Comparison of ENCODE assay signal across 1 cellular context in genomic region chr1:44783697-44784093, GRCh38.
TF ChIP-seq lines count a peak whose summit lies in the region.

No MANE protein-coding gene starts in this region.

TF ChIP-seq in GM12878, 131 proteins besides CTCF, POLR2A, EP300 and RAD21:
- TF ChIP-seq RBBP5 (conservative IDR thresholded peaks at IDR 0.05) (no peak), TCF3 (IDR thresholded peaks at IDR 0.05; ENCODE audit: borderline replicate concordance, insufficient read depth, low read depth, low read length) (no peak), POLR2AphosphoS2 (IDR thresholded peaks at IDR 0.05; ENCODE audit: low read depth, low read length) (no peak; the same call in 1 of the 2 replicates), ZNF687 (IDR thresholded peaks at IDR 0.05) (no peak), SUPT20H (IDR thresholded peaks at IDR 0.05; ENCODE audit: borderline replicate concordance, control insufficient read depth, low read depth, low read length) (no peak)
- TF ChIP-seq, protein P1, sequence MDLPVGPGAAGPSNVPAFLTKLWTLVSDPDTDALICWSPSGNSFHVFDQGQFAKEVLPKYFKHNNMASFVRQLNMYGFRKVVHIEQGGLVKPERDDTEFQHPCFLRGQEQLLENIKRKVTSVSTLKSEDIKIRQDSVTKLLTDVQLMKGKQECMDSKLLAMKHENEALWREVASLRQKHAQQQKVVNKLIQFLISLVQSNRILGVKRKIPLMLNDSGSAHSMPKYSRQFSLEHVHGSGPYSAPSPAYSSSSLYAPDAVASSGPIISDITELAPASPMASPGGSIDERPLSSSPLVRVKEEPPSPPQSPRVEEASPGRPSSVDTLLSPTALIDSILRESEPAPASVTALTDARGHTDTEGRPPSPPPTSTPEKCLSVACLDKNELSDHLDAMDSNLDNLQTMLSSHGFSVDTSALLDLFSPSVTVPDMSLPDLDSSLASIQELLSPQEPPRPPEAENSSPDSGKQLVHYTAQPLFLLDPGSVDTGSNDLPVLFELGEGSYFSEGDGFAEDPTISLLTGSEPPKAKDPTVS (IDR thresholded peaks at IDR 0.05; ENCODE audit: low read depth, low read length), result no peak
- TF ChIP-seq, protein P2, sequence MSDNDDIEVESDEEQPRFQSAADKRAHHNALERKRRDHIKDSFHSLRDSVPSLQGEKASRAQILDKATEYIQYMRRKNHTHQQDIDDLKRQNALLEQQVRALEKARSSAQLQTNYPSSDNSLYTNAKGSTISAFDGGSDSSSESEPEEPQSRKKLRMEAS (IDR thresholded peaks at IDR 0.05; ENCODE audit: low read depth, low read length), result no peak
